In genomic region chr5:32712463-32713395, GRCh38 we compare ENCODE assay signal across 9 cellular contexts. TPM values are rescaled to one million over a fixed set of nuclear protein-coding genes. Genes with fewer than 3 reads are reported as not detected.
A peak's percentile ranks its signal among the peaks of the same experiment; 100 is the strongest.
DNase-seq lines count a peak whose midpoint lies in the region; ATAC-seq, FAIRE-seq and TF ChIP-seq lines count a peak whose summit lies in the region.
"Had no signal": no experiment of that assay in that cellular context is flagged by ENCODE, and none has a peak within 500 bp of the region (broad histone marks: within the 10 kb centered on the region; RNA-seq: fewer than 3 reads in every experiment).

No MANE protein-coding gene starts in this region.

- H3K27me3 Mint-ChIP-seq in chondrocyte (ENCODE audit: low read depth): no peaks in the 10 kb centered on the region

- H3K9me3 Mint-ChIP-seq in chondrocyte (ENCODE audit: low read depth): peaks cover 4% of the 10 kb centered on the region

- peak overlapping the region; percentile 97 for H3K4me3 Mint-ChIP-seq in chondrocyte (ENCODE audit: unreplicated experiment)

- TF ChIP-seq CTCF in chondrocyte (IDR thresholded peaks at IDR 0.05) (peak; percentile 57), uterus (IDR thresholded peaks at IDR 0.05) (no peak), D721Med (IDR thresholded peaks at IDR 0.05; ENCODE audit: insufficient read depth, missing control alignments) (no peak)

- no peaks in the 10 kb centered on the region for H3K36me3 ChIP-seq in uterus

- peak in 2 of 3 donors; percentile 55 to 56 for DNase-seq in right cardiac atrium
- DNase-seq in Right ventricle myocardium superior: no peak
- DNase-seq in chondrocyte (ENCODE audit: low spot score): no peak
- DNase-seq in myocyte (ENCODE audit: low read depth): peak; percentile 19
- DNase-seq in uterus: no peak
- no peak for DNase-seq in D721Med (ENCODE audit: insufficient read length, low spot score)
- DNase-seq in activated naive CD4-positive, alpha-beta T cell (lab: John Stamatoyannopoulos, UW): no peak

- peaks cover 43% of the 10 kb centered on the region for H3K4me1 Mint-ChIP-seq in chondrocyte (ENCODE audit: low read depth)

- 4% methylated on average over 59 of the region's 59 CpGs for WGBS in right cardiac atrium

- FAIRE-seq in D721Med (lab: Jason Lieb, UNC): no peak
- FAIRE-seq: endometrium had no signal

- H3K4me3 ChIP-seq in right cardiac atrium (ENCODE audit: low read length) (peak overlapping the region; percentile 66), uterus (peak overlapping the region; percentile 39 to 57)

- H3K36me3 Mint-ChIP-seq in chondrocyte (ENCODE audit: low read depth): peaks cover 19% of the 10 kb centered on the region

- ATAC-seq in right cardiac atrium (no peak), Right ventricle myocardium superior (ENCODE audit: poor library complexity) (no peak), GM19452 (IDR thresholded peaks at IDR 0.05; ENCODE audit: unreplicated experiment) (no peak)

- intact Hi-C loops in right cardiac atrium (cut with DNase I) (loop anchor here in 2 of 4 donors (10.0 kb wide), 2 partner anchors 132 to 712 kb away; no protein-coding TSS in a partner anchor), Right ventricle myocardium superior (cut with DNase I) (no loop called here), uterus (cut with DNase I; ENCODE audit: low total_unique reads) (no loop called here)

- H3K27ac ChIP-seq in right cardiac atrium (ENCODE audit: low read length) (no peak overlapping the region), uterus (no peak overlapping the region)

- H3K9me3 ChIP-seq in right cardiac atrium (ENCODE audit: control insufficient read depth, low read length) (no peaks in the 10 kb centered on the region), uterus (no peaks in the 10 kb centered on the region)

- no peak for TF ChIP-seq POLR2A in uterus (IDR thresholded peaks at IDR 0.05)

- H3K4me1 ChIP-seq in right cardiac atrium (ENCODE audit: control insufficient read depth, insufficient read depth, low read length): no peaks in the 10 kb centered on the region
- peaks cover 0 to 13% of the 10 kb centered on the region in 2 donors for H3K4me1 ChIP-seq in uterus

- H3K27me3 ChIP-seq in right cardiac atrium (ENCODE audit: control insufficient read depth, insufficient read depth) (no peaks in the 10 kb centered on the region), uterus (no peaks in the 10 kb centered on the region)

- peak overlapping the region; percentile 93 for H3K27ac Mint-ChIP-seq in chondrocyte (ENCODE audit: unreplicated experiment)

RNA-seq across cellular contexts. Expression of gene NPR3, which starts 1.6 kb away (rescaled TPM):
- total RNA-seq in right cardiac atrium (10 to 100 TPM; 27.8 to 85.3 (median 66.4) TPM), Right ventricle myocardium superior (18.3 TPM), chondrocyte (255 to 315 TPM (median 261 TPM) in 3 replicates), myocyte (1.0 and 1.1 TPM in 2 replicates), uterus (10 to 100 TPM in 3 of 4 donors, 1 to 10 TPM in 1; 7.6 to 51.2 (median 20.6) TPM)
- 12.6 TPM for polyA plus RNA-seq in right cardiac atrium
- 23.1 TPM for polyA plus RNA-seq in myocyte (2012)

Comparison
In these comparisons a context has a peak if more than half of its experiments do, and no peak if none do; other contexts are left out.
1. DNase-seq: peak in right cardiac atrium (2 of 3) and myocyte (single experiment); none in Right ventricle myocardium superior (single experiment), chondrocyte (single experiment), uterus (0 of 2), D721Med (single experiment) and activated naive CD4-positive, alpha-beta T cell (0 of 4).